ENCODE assay signal across 1 cellular context in genomic region chr9:115114541-115114940, GRCh38.
TF ChIP-seq lines count a peak whose summit lies in the region.

No MANE protein-coding gene starts in this region.

TF ChIP-seq in IMR-90, 13 proteins besides CTCF, POLR2A, EP300 and RAD21:
- TF ChIP-seq USF2 (IDR thresholded peaks at IDR 0.05; ENCODE audit: low read depth, low read length) (no peak), FOS (IDR thresholded peaks at IDR 0.05; ENCODE audit: low read depth, low read length) (0 out of 2 replicates have a peak, but pooled peaks have one; percentile 22)
TF ChIP-seq in IMR-90: peak in this region for 1.
